In the genomic region with DNA sequence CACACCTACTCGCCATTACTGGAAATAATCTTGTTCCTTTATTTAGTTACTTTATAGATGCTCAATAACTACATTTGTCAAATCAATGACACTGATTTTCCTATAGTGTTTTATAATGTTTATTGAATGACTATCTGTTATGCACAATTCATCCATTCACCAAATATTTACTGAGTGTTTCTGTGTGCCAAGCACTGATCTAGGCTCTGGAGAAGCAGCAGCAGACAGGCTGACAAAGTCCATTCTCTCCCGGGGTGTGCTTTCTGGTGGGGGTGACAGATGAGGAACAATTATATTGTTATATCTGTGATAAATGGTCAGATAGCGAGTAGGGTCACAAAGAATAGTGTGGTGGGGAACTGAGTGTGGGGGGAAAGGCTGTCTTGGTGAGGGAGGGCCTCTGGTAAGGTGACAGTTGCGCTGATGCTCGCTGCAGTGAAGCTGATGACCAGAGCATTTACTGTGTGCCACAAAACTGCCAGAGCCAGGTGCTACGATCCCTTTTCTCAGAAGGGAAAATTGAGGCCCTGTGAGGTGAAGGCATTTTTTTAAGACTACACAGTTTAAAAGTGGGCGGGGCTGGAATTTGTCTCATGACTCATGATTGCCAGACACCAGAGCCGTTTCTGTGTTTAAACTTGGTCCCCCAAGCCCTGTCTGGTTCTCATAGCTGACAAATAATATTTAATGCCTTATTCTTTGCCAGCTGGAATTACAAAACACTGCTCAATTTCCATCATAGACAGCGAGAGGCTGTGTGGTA, we compare ENCODE assay signal across 8 cellular contexts. TPM values are rescaled to one million over a fixed set of nuclear protein-coding genes. Genes with fewer than 3 reads are reported as not detected.
DNase-seq lines count a peak whose midpoint lies in the region; ATAC-seq and TF ChIP-seq lines count a peak whose summit lies in the region.

No MANE protein-coding gene starts in this region.

- H3K9me3 ChIP-seq in gastroesophageal sphincter: no peaks in the 10 kb centered on the region

- H3K36me3 Mint-ChIP-seq in activated T-cell treated with anti-CD3 and anti-CD28 coated beads, Interleukin-2, amount 50 U/mL, for 4 hours (ENCODE audit: insufficient read depth): peaks cover 21% of the 10 kb centered on the region

- H3K36me3 ChIP-seq in gastroesophageal sphincter: peaks cover 0 to 1% of the 10 kb centered on the region in 2 donors

- H3K4me3 Mint-ChIP-seq in activated T-cell treated with anti-CD3 and anti-CD28 coated beads, Interleukin-2, amount 50 U/mL, for 4 hours: peak overlapping the region; percentile 79

- H3K4me1 ChIP-seq in gastroesophageal sphincter: peaks cover 5 to 61% (median 27%) of the 10 kb centered on the region in 3 donors

- DNase-seq in AG08395 (ENCODE audit: low spot score) (peak; percentile 89), NB4 (ENCODE audit: low read depth) (peak; percentile 55), SKM-1 (lab: John Stamatoyannopoulos, UW; ENCODE audit: unreplicated experiment) (no peak), DMS79 (lab: John Stamatoyannopoulos, UW) (no peak)
- DNase-seq in activated T-cell treated with anti-CD3 and anti-CD28 coated beads, Interleukin-2, amount 50 U/mL, for 4 hours: peak; percentile 72
- DNase-seq in stimulated activated CD4-positive, alpha-beta T cell treated with anti-CD3 and anti-CD28 coated beads, Interleukin-4, amount 100 ng/mL, for 1 hour: peak; percentile 59

- TF ChIP-seq EP300 in gastroesophageal sphincter (IDR thresholded peaks at IDR 0.05): no peak

- no peaks in the 10 kb centered on the region for H3K9me3 Mint-ChIP-seq in activated T-cell treated with anti-CD3 and anti-CD28 coated beads, Interleukin-2, amount 50 U/mL, for 4 hours

- H3K4me1 Mint-ChIP-seq in activated T-cell treated with anti-CD3 and anti-CD28 coated beads, Interleukin-2, amount 50 U/mL, for 4 hours (ENCODE audit: low read depth): peaks cover 89% of the 10 kb centered on the region

- peak; percentile 71 to 73 for ATAC-seq in activated T-cell treated with anti-CD3 and anti-CD28 coated beads, Interleukin-2, amount 50 U/mL, for 4 hours
- ATAC-seq in gastroesophageal sphincter (peak; percentile 86), GM19023 (IDR thresholded peaks at IDR 0.05; ENCODE audit: unreplicated experiment) (no peak)

- WGBS in gastroesophageal sphincter (ENCODE audit: low coverage in 1 of 2), 2 donors: 35 to 52% methylated on average over 9 of the region's 9 CpGs

- H3K27me3 Mint-ChIP-seq in activated T-cell treated with anti-CD3 and anti-CD28 coated beads, Interleukin-2, amount 50 U/mL, for 4 hours (ENCODE audit: low read depth): no peaks in the 10 kb centered on the region

- peak overlapping the region in 3 of 4 donors; percentile 39 to 71 (median 49) for H3K27ac ChIP-seq in gastroesophageal sphincter

- TF ChIP-seq CTCF in NB4 (IDR thresholded peaks at IDR 0.05; ENCODE audit: low read depth, low read length) (no peak), gastroesophageal sphincter (IDR thresholded peaks at IDR 0.05) (no peak)

- H3K27me3 ChIP-seq in gastroesophageal sphincter: no peaks in the 10 kb centered on the region

- TF ChIP-seq POLR2A in NB4 (IDR thresholded peaks at IDR 0.05; ENCODE audit: extremely low read depth, insufficient read length) (no peak), gastroesophageal sphincter (IDR thresholded peaks at IDR 0.05) (no peak)

- H3K4me3 ChIP-seq in NB4 (ENCODE audit: low read depth, low read length) (no peak overlapping the region), gastroesophageal sphincter (no peak overlapping the region)

RNA-seq across cellular contexts. Expression of a gene that starts 10.2 kb away (rescaled TPM):
- total RNA-seq in activated T-cell treated with anti-CD3 and anti-CD28 coated beads, Interleukin-2, amount 50 U/mL, for 4 hours: 10 to 100 TPM; 43.4 to 46.3 (median 44.8) TPM
- total RNA-seq in gastroesophageal sphincter: 10 to 100 TPM; 32.7 to 81.8 (median 38.2) TPM

RNA-seq across cellular contexts. Expression of a gene that starts 28.1 kb away (rescaled TPM):
- 100 to 1,000 TPM; 368 to 384 (median 376) TPM for total RNA-seq in activated T-cell treated with anti-CD3 and anti-CD28 coated beads, Interleukin-2, amount 50 U/mL, for 4 hours
- total RNA-seq in gastroesophageal sphincter: 100 to 1,000 TPM; 113 to 179 (median 160) TPM

RNA-seq across cellular contexts. Expression of a gene that starts 31.3 kb away (rescaled TPM):
- total RNA-seq in activated T-cell treated with anti-CD3 and anti-CD28 coated beads, Interleukin-2, amount 50 U/mL, for 4 hours: not detected
- 1 to 10 TPM; 1.2 to 7.8 (median 2.2) TPM for total RNA-seq in gastroesophageal sphincter

RNA-seq across cellular contexts. Expression of a gene that starts 54.0 kb away (rescaled TPM):
- not detected for total RNA-seq in activated T-cell treated with anti-CD3 and anti-CD28 coated beads, Interleukin-2, amount 50 U/mL, for 4 hours
- total RNA-seq in gastroesophageal sphincter: under 1 TPM in 1 of 4 donors, not detected in 3; 0.12 TPM

Comparison
In these comparisons a context has a peak if more than half of its experiments do, and no peak if none do; other contexts are left out.
1. DNase-seq: peak in AG08395 (single experiment), NB4 (single experiment), activated T-cell treated with anti-CD3 and anti-CD28 coated beads, Interleukin-2, amount 50 U/mL, for 4 hours (single experiment) and stimulated activated CD4-positive, alpha-beta T cell treated with anti-CD3 and anti-CD28 coated beads, Interleukin-4, amount 100 ng/mL, for 1 hour (single experiment); none in SKM-1 (single experiment) and DMS79 (single experiment).